Comparison of ENCODE assay signal across 11 cellular contexts in the genomic region with DNA sequence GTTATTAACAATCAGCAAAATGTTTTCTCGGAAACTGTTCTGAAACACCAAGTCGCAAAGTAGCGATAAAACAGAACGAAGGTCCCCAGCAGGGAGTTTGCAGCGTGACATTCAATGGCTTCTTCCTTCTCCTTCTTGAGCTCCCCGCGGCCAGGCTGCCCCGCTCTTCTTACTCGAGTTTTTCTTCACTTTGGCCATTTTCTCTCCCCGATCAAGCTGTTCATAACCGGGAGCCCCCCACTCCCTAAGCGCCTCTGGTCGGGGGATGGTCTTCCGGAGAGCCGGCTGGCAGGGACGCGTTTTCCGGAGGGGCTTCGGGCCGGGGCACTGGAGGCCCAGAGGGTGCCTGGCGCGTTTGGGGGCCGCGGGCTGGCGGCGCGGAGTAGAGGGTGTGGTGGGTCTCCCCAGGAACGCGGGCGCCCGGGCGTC. TPM values are rescaled to one million over a fixed set of nuclear protein-coding genes. Genes with fewer than 3 reads are reported as not detected.
DNase-seq lines count a peak whose midpoint lies in the region; ATAC-seq and TF ChIP-seq lines count a peak whose summit lies in the region.
"Had no signal": no experiment of that assay in that cellular context is flagged by ENCODE, and none has a peak within 500 bp of the region (broad histone marks: within the 10 kb centered on the region; RNA-seq: fewer than 3 reads in every experiment).

No MANE protein-coding gene starts in this region.

- DNase-seq in activated CD4-positive, alpha-beta T cell treated with anti-CD3 and anti-CD28 coated beads, Interleukin-2, amount 10 ng/mL, durations not matched to agents 7 days and 5 days, result no peak
- no peak for DNase-seq in activated CD4-positive, alpha-beta T cell treated with anti-CD3 and anti-CD28 coated beads for 4 hours
- DNase-seq in GM23338 (ENCODE audit: low spot score) (peak; percentile 53), neural progenitor cell (ENCODE audit: low spot score) (peak; percentile 67), T-helper 1 cell (no peak)
- DNase-seq: NCI-H1417 treated with DMSO at 0.1 percent for 48 hours had no signal

- H3K4me1 ChIP-seq in GM23338 (ENCODE audit: insufficient read depth) (peaks cover 43% of the 10 kb centered on the region), neural progenitor cell (peaks cover 43% of the 10 kb centered on the region)

- H2AFZ ChIP-seq in GM23338 (0 out of 2 replicates have a peak overlapping the region, but pooled peaks have one; percentile 40), neural progenitor cell (replicated peaks) (peak overlapping the region; percentile 46)

- H3K9ac ChIP-seq in neural progenitor cell, result no peak overlapping the region

- peaks cover 2% of the 10 kb centered on the region for H3K36me3 Mint-ChIP-seq in activated CD4-positive, alpha-beta T cell treated with anti-CD3 and anti-CD28 coated beads, Interleukin-2, amount 10 ng/mL, durations not matched to agents 7 days and 5 days (ENCODE audit: low read depth)
- peaks cover 5% of the 10 kb centered on the region; the same call in 1 of the 3 replicates for H3K36me3 Mint-ChIP-seq in GM23338 (ENCODE audit: low read depth)
- no peaks in the 10 kb centered on the region for H3K36me3 Mint-ChIP-seq in dendritic cell treated with granulocyte-macrophage colony-stimulating factor and Interleukin-4, amounts not matched to agents 40 ng/mL and 50 ng/mL, for 4 days (ENCODE audit: low read depth)
- no peaks in the 10 kb centered on the region for H3K36me3 Mint-ChIP-seq in neural progenitor cell

- CTCF ChIA-PET in activated CD4-positive, alpha-beta T cell treated with anti-CD3 and anti-CD28 coated beads, Interleukin-2, amount 10 ng/mL, durations not matched to agents 7 days and 5 days (lab: Charles Lee), result interaction anchor here (2.1 to 5.7 kb wide), 3 partner anchors 10 to 937 kb away, joined by 7 to 42 read pairs (median 13); no protein-coding TSS in a partner anchor

- POLR2A ChIA-PET in activated CD4-positive, alpha-beta T cell treated with anti-CD3 and anti-CD28 coated beads, Interleukin-2, amount 10 ng/mL, durations not matched to agents 7 days and 5 days (lab: Charles Lee), result no interaction called here

- peaks cover 45% of the 10 kb centered on the region for H3K4me1 Mint-ChIP-seq in activated CD4-positive, alpha-beta T cell treated with anti-CD3 and anti-CD28 coated beads, Interleukin-2, amount 10 ng/mL, durations not matched to agents 7 days and 5 days
- H3K4me1 Mint-ChIP-seq in GM23338 (peaks cover 55% of the 10 kb centered on the region), neural progenitor cell (peaks cover 54% of the 10 kb centered on the region)
- peaks cover 55% of the 10 kb centered on the region for H3K4me1 Mint-ChIP-seq in dendritic cell treated with granulocyte-macrophage colony-stimulating factor and Interleukin-4, amounts not matched to agents 40 ng/mL and 50 ng/mL, for 4 days (ENCODE audit: low read depth)

- H3K27me3 Mint-ChIP-seq in activated CD4-positive, alpha-beta T cell treated with anti-CD3 and anti-CD28 coated beads, Interleukin-2, amount 10 ng/mL, durations not matched to agents 7 days and 5 days, result peaks cover 67% of the 10 kb centered on the region
- H3K27me3 Mint-ChIP-seq in GM23338 (ENCODE audit: insufficient read depth, low read depth, poor library complexity), result peaks cover 95% of the 10 kb centered on the region
- peaks cover 90% of the 10 kb centered on the region for H3K27me3 Mint-ChIP-seq in dendritic cell treated with granulocyte-macrophage colony-stimulating factor and Interleukin-4, amounts not matched to agents 40 ng/mL and 50 ng/mL, for 4 days
- peaks cover 55% of the 10 kb centered on the region for H3K27me3 Mint-ChIP-seq in neural progenitor cell (ENCODE audit: insufficient read depth, low read depth)

- H3K27ac ChIP-seq in GM23338 (ENCODE audit: low read depth) (no peak overlapping the region), neural progenitor cell (no peak overlapping the region)

- intact Hi-C loops in dendritic cell treated with granulocyte-macrophage colony-stimulating factor and Interleukin-4, amounts not matched to agents 40 ng/mL and 50 ng/mL, for 4 days (cut with micrococcal nuclease), result loop anchor here (10.0 kb wide), 3 partner anchors 375 to 1315 kb away; partner anchors contain the start of gene SP3

- H3F3A ChIP-seq in GM23338 (replicated peaks; ENCODE audit: low read depth) (peaks cover 14% of the 10 kb centered on the region), neural progenitor cell (ENCODE audit: low read depth) (peaks cover 70% of the 10 kb centered on the region)

- ATAC-seq in GM23338 (no peak), HG02678 (IDR thresholded peaks at IDR 0.05; ENCODE audit: unreplicated experiment) (no peak), HG03139 (IDR thresholded peaks at IDR 0.05; ENCODE audit: unreplicated experiment) (no peak)

- H3K79me2 ChIP-seq in GM23338 (replicated peaks; ENCODE audit: insufficient read depth) (no peaks in the 10 kb centered on the region), neural progenitor cell (ENCODE audit: low read depth) (no peaks in the 10 kb centered on the region)

- no peaks in the 10 kb centered on the region for H3K9me3 ChIP-seq in neural progenitor cell (ENCODE audit: low read depth)

- no peaks in the 10 kb centered on the region for H3K9me3 Mint-ChIP-seq in activated CD4-positive, alpha-beta T cell treated with anti-CD3 and anti-CD28 coated beads, Interleukin-2, amount 10 ng/mL, durations not matched to agents 7 days and 5 days
- H3K9me3 Mint-ChIP-seq in GM23338 (peaks cover 12% of the 10 kb centered on the region), neural progenitor cell (no peaks in the 10 kb centered on the region)
- H3K9me3 Mint-ChIP-seq in dendritic cell treated with granulocyte-macrophage colony-stimulating factor and Interleukin-4, amounts not matched to agents 40 ng/mL and 50 ng/mL, for 4 days, result no peaks in the 10 kb centered on the region

- no peak overlapping the region for H3K4me3 Mint-ChIP-seq in activated CD4-positive, alpha-beta T cell treated with anti-CD3 and anti-CD28 coated beads, Interleukin-2, amount 10 ng/mL, durations not matched to agents 7 days and 5 days
- peak overlapping the region; percentile 66 for H3K4me3 Mint-ChIP-seq in GM23338
- H3K4me3 Mint-ChIP-seq in dendritic cell treated with granulocyte-macrophage colony-stimulating factor and Interleukin-4, amounts not matched to agents 40 ng/mL and 50 ng/mL, for 4 days, result peak overlapping the region; percentile 71
- peak overlapping the region; percentile 78 for H3K4me3 Mint-ChIP-seq in neural progenitor cell

- TF ChIP-seq CTCF in GM23338 (conservative IDR thresholded peaks at IDR 0.05; ENCODE audit: low read depth in 2 of 2) (no peak), neural progenitor cell (IDR thresholded peaks at IDR 0.05) (no peak)

- H3K9me2 ChIP-seq in GM23338 (ENCODE audit: insufficient read depth), result no peaks in the 10 kb centered on the region

- peak overlapping the region; percentile 66 for H3K4me3 ChIP-seq in GM23338
- peak overlapping the region; percentile 49 for H3K4me3 ChIP-seq in neural progenitor cell
- H3K4me3 ChIP-seq: lung had no signal

- H4K20me1 ChIP-seq in GM23338 (replicated peaks; ENCODE audit: insufficient read depth) (0 out of 2 replicates have a peak, but pooled peaks cover 4% of the 10 kb centered on the region), neural progenitor cell (ENCODE audit: low read depth) (peaks cover 69% of the 10 kb centered on the region)

- H3K27me3 ChIP-seq in GM23338 (ENCODE audit: insufficient read depth) (peaks cover 100% of the 10 kb centered on the region), neural progenitor cell (peaks cover 100% of the 10 kb centered on the region)

- H3K36me3 ChIP-seq in GM23338 (ENCODE audit: insufficient read depth) (no peaks in the 10 kb centered on the region), neural progenitor cell (no peaks in the 10 kb centered on the region)

- H3K4me2 ChIP-seq in GM23338 (peak overlapping the region; percentile 89), neural progenitor cell (peak overlapping the region; percentile 89)

- H3K27ac Mint-ChIP-seq in activated CD4-positive, alpha-beta T cell treated with anti-CD3 and anti-CD28 coated beads, Interleukin-2, amount 10 ng/mL, durations not matched to agents 7 days and 5 days, result peak overlapping the region; percentile 17
- no peak overlapping the region for H3K27ac Mint-ChIP-seq in GM23338
- H3K27ac Mint-ChIP-seq in dendritic cell treated with granulocyte-macrophage colony-stimulating factor and Interleukin-4, amounts not matched to agents 40 ng/mL and 50 ng/mL, for 4 days, result peak overlapping the region; percentile 50
- no peak overlapping the region for H3K27ac Mint-ChIP-seq in neural progenitor cell

TF ChIP-seq in GM23338, 12 proteins besides CTCF, POLR2A, EP300 and RAD21:
- TF ChIP-seq EZH2 (IDR thresholded peaks at IDR 0.05; ENCODE audit: low read depth, unreplicated experiment) (peak; percentile 95), EZH2phosphoT487 (IDR thresholded peaks at IDR 0.05; ENCODE audit: unreplicated experiment) (peak; percentile 86), CREB1 (CRISPR knock-in tag; IDR thresholded peaks at IDR 0.05; ENCODE audit: low read depth) (no peak)
TF ChIP-seq in GM23338: peak in this region for 2.

RNA-seq across cellular contexts. Expression of gene SP9, which starts 5.2 kb away (rescaled TPM):
- not detected for total RNA-seq in activated CD4-positive, alpha-beta T cell treated with anti-CD3 and anti-CD28 coated beads, Interleukin-2, amount 10 ng/mL, durations not matched to agents 7 days and 5 days
- 0.12 and 0.49 TPM in 2 replicates for total RNA-seq in GM23338 (2014; rRNA removed; shearing (Covaris generic))
- polyA plus RNA-seq in GM23338 (2016; fragmentation: Nextera tagmentation; extraction: Ambion mirVana), result 0.14 TPM in 1 of 2 replicates, not detected in the other
- not detected in 2 replicates for total RNA-seq in neural progenitor cell (ENCODE audit: low replicate concordance)
- total RNA-seq: lung, skeletal muscle tissue had no signal
- polyA plus RNA-seq: lung had no signal

RNA-seq across cellular contexts. Expression of gene SCRN3, which starts 55.5 kb away (rescaled TPM):
- 10 to 100 TPM; 16.8 to 16.9 TPM for total RNA-seq in activated CD4-positive, alpha-beta T cell treated with anti-CD3 and anti-CD28 coated beads, Interleukin-2, amount 10 ng/mL, durations not matched to agents 7 days and 5 days
- 8.1 and 9.6 TPM in 2 replicates for total RNA-seq in GM23338 (2014; rRNA removed; shearing (Covaris generic))
- polyA plus RNA-seq in GM23338 (2016; fragmentation: Nextera tagmentation; extraction: Ambion mirVana), result 10.0 and 12.3 TPM in 2 replicates
- 31.0 and 32.4 TPM in 2 replicates for total RNA-seq in neural progenitor cell (ENCODE audit: low replicate concordance)

Comparison
In these comparisons a context has a peak if more than half of its experiments do, and no peak if none do; other contexts are left out.
1. DNase-seq: peak in GM23338 (single experiment) and neural progenitor cell (single experiment); none in activated CD4-positive, alpha-beta T cell treated with anti-CD3 and anti-CD28 coated beads, Interleukin-2, amount 10 ng/mL, durations not matched to agents 7 days and 5 days (single experiment), activated CD4-positive, alpha-beta T cell treated with anti-CD3 and anti-CD28 coated beads for 4 hours (0 of 2) and T-helper 1 cell (0 of 5).
2. H3K27ac Mint-ChIP-seq: peak in activated CD4-positive, alpha-beta T cell treated with anti-CD3 and anti-CD28 coated beads, Interleukin-2, amount 10 ng/mL, durations not matched to agents 7 days and 5 days (single experiment) and dendritic cell treated with granulocyte-macrophage colony-stimulating factor and Interleukin-4, amounts not matched to agents 40 ng/mL and 50 ng/mL, for 4 days (single experiment); none in GM23338 (single experiment) and neural progenitor cell (single experiment).